ENCODE assay signal across 1 cellular context in genomic region chr17:48347203-48347602, GRCh38.
TF ChIP-seq lines count a peak whose summit lies in the region.

No MANE protein-coding gene starts in this region.

TF ChIP-seq in A549, 52 proteins besides CTCF, POLR2A, EP300 and RAD21 (continued from another document):
- TF ChIP-seq HES2 (IDR thresholded peaks at IDR 0.05) (no peak), HOXB5 (CRISPR knock-in tag; IDR thresholded peaks at IDR 0.05) (no peak)
